Comparison of ENCODE assay signal across 8 cellular contexts in genomic region chr1:234730542-234731370, GRCh38.
DNase-seq lines count a peak whose midpoint lies in the region; ATAC-seq lines count a peak whose summit lies in the region.

No MANE protein-coding gene starts in this region.

- H3K4me3 Mint-ChIP-seq in activated naive CD8-positive, alpha-beta T cell treated with anti-CD3 and anti-CD28 coated beads, Interleukin-2, amount 50 U/mL, for 24 hours, result peak overlapping the region; percentile 27

- no peaks in the 10 kb centered on the region for H3K36me3 Mint-ChIP-seq in activated naive CD8-positive, alpha-beta T cell treated with anti-CD3 and anti-CD28 coated beads, Interleukin-2, amount 50 U/mL, for 24 hours (ENCODE audit: low read depth)

- peak overlapping the region; percentile 94 for H3K27ac Mint-ChIP-seq in activated naive CD8-positive, alpha-beta T cell treated with anti-CD3 and anti-CD28 coated beads, Interleukin-2, amount 50 U/mL, for 24 hours

- peak; percentile 29 to 34 for ATAC-seq in activated CD4-positive, CD25-positive, alpha-beta regulatory T cell treated with anti-CD3 and anti-CD28 coated beads, Interleukin-2, amount 50 U/mL, for 24 hours
- peak; percentile 50 for ATAC-seq in activated naive CD8-positive, alpha-beta T cell treated with anti-CD3 and anti-CD28 coated beads, Interleukin-2, amount 50 U/mL, for 24 hours

- no peak for DNase-seq in activated CD4-positive, CD25-positive, alpha-beta regulatory T cell (lab: John Stamatoyannopoulos, UW)
- DNase-seq in HUDEP-2 (lab: John Stamatoyannopoulos, UW; ENCODE audit: unreplicated experiment in 76 of 76), result peak in 65 of 76 experiments; percentile 15 to 75 (median 41)
- DNase-seq in activated naive CD8-positive, alpha-beta T cell treated with anti-CD3 and anti-CD28 coated beads, Interleukin-2, amount 50 U/mL, for 24 hours, result peak; percentile 44
- DNase-seq in stimulated activated naive CD4-positive, alpha-beta T cell (lab: John Stamatoyannopoulos, UW), result peak; percentile 16 to 72 (median 51)
- no peak for DNase-seq in GM03348 (ENCODE audit: low spot score)
- no peak for DNase-seq in NOMO-1 (lab: John Stamatoyannopoulos, UW; ENCODE audit: unreplicated experiment in 2 of 2)
- no peak for DNase-seq in NCI-H2227 (lab: John Stamatoyannopoulos, UW; ENCODE audit: unreplicated experiment)

- peaks cover 77% of the 10 kb centered on the region for H3K4me1 Mint-ChIP-seq in activated naive CD8-positive, alpha-beta T cell treated with anti-CD3 and anti-CD28 coated beads, Interleukin-2, amount 50 U/mL, for 24 hours

- no peaks in the 10 kb centered on the region for H3K27me3 Mint-ChIP-seq in activated naive CD8-positive, alpha-beta T cell treated with anti-CD3 and anti-CD28 coated beads, Interleukin-2, amount 50 U/mL, for 24 hours

- no peaks in the 10 kb centered on the region for H3K9me3 Mint-ChIP-seq in activated naive CD8-positive, alpha-beta T cell treated with anti-CD3 and anti-CD28 coated beads, Interleukin-2, amount 50 U/mL, for 24 hours

Comparison
In these comparisons a context has a peak if more than half of its experiments do, and no peak if none do; other contexts are left out.
1. DNase-seq: peak in HUDEP-2 (65 of 76), activated naive CD8-positive, alpha-beta T cell treated with anti-CD3 and anti-CD28 coated beads, Interleukin-2, amount 50 U/mL, for 24 hours (single experiment) and stimulated activated naive CD4-positive, alpha-beta T cell (6 of 6); none in activated CD4-positive, CD25-positive, alpha-beta regulatory T cell (0 of 4), GM03348 (single experiment), NOMO-1 (0 of 2) and NCI-H2227 (single experiment).